ENCODE assay signal across 21 cellular contexts in the genomic region with DNA sequence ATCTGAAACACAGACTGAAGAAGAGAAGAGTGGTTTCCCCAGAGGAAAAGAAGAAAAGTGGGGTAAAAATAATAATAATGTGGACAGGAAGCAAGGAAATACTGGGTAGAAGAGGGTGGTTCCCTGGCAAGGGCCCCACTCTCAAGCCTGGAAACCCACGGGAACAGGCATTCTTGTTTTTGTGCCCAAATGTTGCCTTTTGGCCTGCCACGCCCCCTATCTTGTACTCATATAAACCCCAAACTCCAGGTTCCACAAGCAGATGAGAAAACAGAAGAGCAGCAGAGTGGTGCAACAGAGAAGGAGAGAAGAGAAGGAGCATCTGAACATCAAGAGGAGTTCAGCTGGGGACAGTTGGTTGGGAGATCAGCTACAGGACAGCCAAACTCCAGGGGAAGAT. TPM values are rescaled to one million over a fixed set of nuclear protein-coding genes. Genes with fewer than 3 reads are reported as not detected.
DNase-seq lines count a peak whose midpoint lies in the region; ATAC-seq and TF ChIP-seq lines count a peak whose summit lies in the region.
"Had no signal": no experiment of that assay in that cellular context is flagged by ENCODE, and none has a peak within 500 bp of the region (broad histone marks: within the 10 kb centered on the region; RNA-seq: fewer than 3 reads in every experiment).

No MANE protein-coding gene starts in this region.

- peaks cover 4% of the 10 kb centered on the region; the same call in 1 of the 2 replicates for H3K9me2 ChIP-seq in GM23338 (ENCODE audit: insufficient read depth)

- no peak overlapping the region for H3K27ac ChIP-seq in GM23338 (ENCODE audit: low read depth)

- no peaks in the 10 kb centered on the region for H3K4me1 ChIP-seq in GM23338 (ENCODE audit: insufficient read depth)

- ATAC-seq in GM23338, result no peak
- no peak for ATAC-seq in central memory CD8-positive, alpha-beta T cell (replicated peaks; ENCODE audit: extremely low read depth, poor library complexity, severe bottlenecking)
- peak; percentile 72 for ATAC-seq in sciatic nerve
- ATAC-seq in SK-N-SH treated with all-trans-retinoic acid at 6 μM for 48 hours, result no peak
- ATAC-seq: K562 had no signal

- no peaks in the 10 kb centered on the region for H4K20me1 ChIP-seq in GM23338 (replicated peaks; ENCODE audit: insufficient read depth)

- no peak overlapping the region for H3K4me2 ChIP-seq in GM23338

- TF ChIP-seq CTCF in GM23338 (conservative IDR thresholded peaks at IDR 0.05; ENCODE audit: low read depth in 2 of 2) (peak in 1 of 2 experiments; percentile 28; a peak in 2 of 4 replicates), fibroblast of the aortic adventitia (IDR thresholded peaks at IDR 0.05; ENCODE audit: insufficient read depth, low read length) (no peak)

- no peaks in the 10 kb centered on the region for H3K36me3 Mint-ChIP-seq in GM23338 (ENCODE audit: low read depth)
- no peaks in the 10 kb centered on the region for H3K36me3 Mint-ChIP-seq in central memory CD8-positive, alpha-beta T cell (ENCODE audit: insufficient read depth)

- no peak for DNase-seq in GM23338 (ENCODE audit: low spot score)
- no peak for DNase-seq in central memory CD8-positive, alpha-beta T cell (ENCODE audit: low spot score in 2 of 2)
- DNase-seq in fibroblast of the aortic adventitia (ENCODE audit: low read depth), result peak; percentile 23
- DNase-seq in sciatic nerve (ENCODE audit: low spot score), result peak; percentile 62
- no peak for DNase-seq in effector CD4-positive, alpha-beta T cell
- DNase-seq in SKM-1 (lab: John Stamatoyannopoulos, UW; ENCODE audit: unreplicated experiment), result no peak
- DNase-seq in DMS79 treated with DMSO at 0.1 percent for 48 hours (lab: John Stamatoyannopoulos, UW), result no peak
- DNase-seq: Calu3, DMS153, H9, Kasumi-1, MG63, NCI-H1105 treated with DMSO at 0.1 percent for 48 hours, NCI-H146, NCI-H1930, NCI-H2107, NCI-H446, NCI-H524 treated with DMSO at 0.1 percent for 48 hours, NCI-H774 had no signal

- H3K4me3 ChIP-seq in GM23338, result no peak overlapping the region
- no peak overlapping the region for H3K4me3 ChIP-seq in fibroblast of the aortic adventitia (ENCODE audit: low read depth, low read length)
- H3K4me3 ChIP-seq: K562, MG63 had no signal

- no peaks in the 10 kb centered on the region for H3K9me3 Mint-ChIP-seq in GM23338
- no peaks in the 10 kb centered on the region for H3K9me3 Mint-ChIP-seq in central memory CD8-positive, alpha-beta T cell
- H3K9me3 Mint-ChIP-seq: H9 had no signal

- peaks cover 8% of the 10 kb centered on the region for H3K4me1 Mint-ChIP-seq in GM23338
- peaks cover 6% of the 10 kb centered on the region for H3K4me1 Mint-ChIP-seq in central memory CD8-positive, alpha-beta T cell

- no peaks in the 10 kb centered on the region for H3K79me2 ChIP-seq in GM23338 (replicated peaks; ENCODE audit: insufficient read depth)

- H3K27me3 ChIP-seq in GM23338 (ENCODE audit: insufficient read depth), result no peaks in the 10 kb centered on the region
- H3K27me3 ChIP-seq: MG63 had no signal

- no peak overlapping the region for H3K4me3 Mint-ChIP-seq in GM23338
- H3K4me3 Mint-ChIP-seq in central memory CD8-positive, alpha-beta T cell, result no peak overlapping the region
- H3K4me3 Mint-ChIP-seq: H9 had no signal

- H3K27ac Mint-ChIP-seq in GM23338, result no peak overlapping the region
- H3K27ac Mint-ChIP-seq in central memory CD8-positive, alpha-beta T cell (ENCODE audit: low read depth), result peak overlapping the region; percentile 13
- H3K27ac Mint-ChIP-seq: H9 had no signal

- no peaks in the 10 kb centered on the region for H3K27me3 Mint-ChIP-seq in GM23338 (ENCODE audit: insufficient read depth, low read depth, poor library complexity)
- peaks cover 56% of the 10 kb centered on the region for H3K27me3 Mint-ChIP-seq in central memory CD8-positive, alpha-beta T cell

- intact Hi-C loops in sciatic nerve (cut with DNase I), result no loop called here

- peak overlapping the region; percentile 63 for H2AFZ ChIP-seq in GM23338

- H3K36me3 ChIP-seq in GM23338 (ENCODE audit: insufficient read depth), result no peaks in the 10 kb centered on the region
- H3K36me3 ChIP-seq: MG63 had no signal

- no peaks in the 10 kb centered on the region for H3F3A ChIP-seq in GM23338 (replicated peaks; ENCODE audit: low read depth)

TF ChIP-seq in GM23338, 12 proteins besides CTCF, POLR2A, EP300 and RAD21 (continues in another document):
- no peak for TF ChIP-seq STAT1 (IDR thresholded peaks at IDR 0.05; ENCODE audit: unreplicated experiment)
- TF ChIP-seq POLR2AphosphoS5 (IDR thresholded peaks at IDR 0.05; ENCODE audit: low read depth), result no peak
- no peak for TF ChIP-seq CREB1 (CRISPR knock-in tag; IDR thresholded peaks at IDR 0.05; ENCODE audit: low read depth)
- TF ChIP-seq ETS1 (IDR thresholded peaks at IDR 0.05), result no peak
- TF ChIP-seq EZH2 (IDR thresholded peaks at IDR 0.05; ENCODE audit: low read depth, unreplicated experiment), result no peak
- no peak for TF ChIP-seq NANOG (IDR thresholded peaks at IDR 0.05; ENCODE audit: borderline replicate concordance)

TF ChIP-seq in SK-N-SH treated with all-trans-retinoic acid at 6 μM for 48 hours, 23 proteins besides CTCF, POLR2A, EP300 and RAD21 (continues in another document):
- TF ChIP-seq CREB5 (CRISPR knock-in tag; IDR thresholded peaks at IDR 0.05; ENCODE audit: low read depth) (no peak), CSDC2 (CRISPR knock-in tag; IDR thresholded peaks at IDR 0.05) (no peak), POU6F1 (CRISPR knock-in tag; IDR thresholded peaks at IDR 0.05; ENCODE audit: borderline replicate concordance, low read depth) (no peak), ZNF565 (CRISPR knock-in tag; conservative IDR thresholded peaks at IDR 0.05; ENCODE audit: low read depth) (no peak), TOX (CRISPR knock-in tag; IDR thresholded peaks at IDR 0.05; ENCODE audit: borderline replicate concordance) (no peak), GLIS3 (CRISPR knock-in tag; IDR thresholded peaks at IDR 0.05) (no peak), ZC3H10 (CRISPR knock-in tag; IDR thresholded peaks at IDR 0.05) (no peak), TCF4 (CRISPR knock-in tag; IDR thresholded peaks at IDR 0.05; ENCODE audit: borderline replicate concordance) (no peak), PATZ1 (CRISPR knock-in tag; IDR thresholded peaks at IDR 0.05; ENCODE audit: borderline replicate concordance) (no peak), ZFP30 (CRISPR knock-in tag; IDR thresholded peaks at IDR 0.05) (no peak), PPARA (CRISPR knock-in tag; IDR thresholded peaks at IDR 0.05; ENCODE audit: borderline replicate concordance) (no peak), RARB (CRISPR knock-in tag; IDR thresholded peaks at IDR 0.05) (no peak)
- TF ChIP-seq, protein P1, sequence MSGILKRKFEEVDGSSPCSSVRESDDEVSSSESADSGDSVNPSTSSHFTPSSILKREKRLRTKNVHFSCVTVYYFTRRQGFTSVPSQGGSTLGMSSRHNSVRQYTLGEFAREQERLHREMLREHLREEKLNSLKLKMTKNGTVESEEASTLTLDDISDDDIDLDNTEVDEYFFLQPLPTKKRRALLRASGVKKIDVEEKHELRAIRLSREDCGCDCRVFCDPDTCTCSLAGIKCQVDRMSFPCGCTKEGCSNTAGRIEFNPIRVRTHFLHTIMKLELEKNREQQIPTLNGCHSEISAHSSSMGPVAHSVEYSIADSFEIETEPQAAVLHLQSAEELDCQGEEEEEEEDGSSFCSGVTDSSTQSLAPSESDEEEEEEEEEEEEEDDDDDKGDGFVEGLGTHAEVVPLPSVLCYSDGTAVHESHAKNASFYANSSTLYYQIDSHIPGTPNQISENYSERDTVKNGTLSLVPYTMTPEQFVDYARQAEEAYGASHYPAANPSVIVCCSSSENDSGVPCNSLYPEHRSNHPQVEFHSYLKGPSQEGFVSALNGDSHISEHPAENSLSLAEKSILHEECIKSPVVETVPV (CRISPR knock-in tag; IDR thresholded peaks at IDR 0.05), result no peak

RNA-seq across cellular contexts. Expression of gene NDUFA12, which starts 51.2 kb away (rescaled TPM):
- total RNA-seq in GM23338 (2014; rRNA removed; shearing (Covaris generic)), result 84.9 and 123 TPM in 2 replicates
- 373 and 386 TPM in 2 replicates for polyA plus RNA-seq in GM23338 (2016; fragmentation: Nextera tagmentation; extraction: Ambion mirVana)
- total RNA-seq in fibroblast of the aortic adventitia (ENCODE audit: low replicate concordance) (16.9 and 120 TPM in 2 replicates), sciatic nerve (66.1 TPM)

Comparison
In these comparisons a context has a peak if more than half of its experiments do, and no peak if none do; other contexts are left out.
1. DNase-seq: peak in fibroblast of the aortic adventitia (single experiment) and sciatic nerve (single experiment); none in GM23338 (single experiment), central memory CD8-positive, alpha-beta T cell (0 of 2), effector CD4-positive, alpha-beta T cell (single experiment), SKM-1 (single experiment) and DMS79 treated with DMSO at 0.1 percent for 48 hours (single experiment).